Comparison of ENCODE assay signal across 15 cellular contexts in the genomic region with DNA sequence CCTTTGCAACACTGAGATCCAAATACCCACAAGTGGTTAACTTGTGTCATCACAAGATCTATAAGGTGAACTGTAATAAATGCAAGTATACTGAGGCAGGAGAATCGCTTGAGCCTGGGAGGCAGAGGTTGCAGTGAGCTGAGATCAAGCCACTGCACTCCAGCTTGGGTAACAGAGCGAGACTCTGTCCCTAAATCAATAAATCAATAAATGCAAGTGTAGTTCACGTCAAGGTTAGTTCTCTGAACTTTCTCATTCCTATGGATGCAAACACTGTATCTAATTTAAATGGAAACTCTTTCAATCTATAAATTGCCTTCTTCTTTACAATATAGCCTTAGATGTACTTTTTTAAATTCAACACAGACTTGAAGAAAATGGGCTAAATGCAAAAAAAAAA.
"Had no signal": no experiment of that assay in that cellular context is flagged by ENCODE, and none has a peak within 500 bp of the region (broad histone marks: within the 10 kb centered on the region; RNA-seq: fewer than 3 reads in every experiment).

No MANE protein-coding gene starts in this region.

- DNase-seq: colonic mucosa; effector CD4-positive, alpha-beta T cell; heart left ventricle; hippocampal formation; kidney glomerular epithelial cell; naive thymus-derived CD4-positive, alpha-beta T cell; posterior cingulate gyrus; small intestine; stimulated activated CD4-positive, alpha-beta T cell treated with anti-CD3 and anti-CD28 coated beads, Interleukin-12 subunit alpha, Interleukin-12 subunit beta, amount 100 ng/mL, for 4 hours; stimulated activated naive CD8-positive, alpha-beta T cell treated with anti-CD3 and anti-CD28 coated beads, Interleukin-15, Interleukin-2, amounts not matched to agents 100 U/mL and 50 U/mL, for 24 hours; thyroid gland; upper lobe of left lung; uterus had no signal

- H3K9me3 Mint-ChIP-seq: neural crest cell had no signal

- ATAC-seq: esophagus mucosa; heart left ventricle; naive thymus-derived CD4-positive, alpha-beta T cell; stimulated activated naive CD8-positive, alpha-beta T cell treated with anti-CD3 and anti-CD28 coated beads, Interleukin-15, Interleukin-2, amounts not matched to agents 100 U/mL and 50 U/mL, for 24 hours had no signal

- H3K4me3 Mint-ChIP-seq: naive thymus-derived CD4-positive, alpha-beta T cell had no signal
